9 cellular contexts compared by ENCODE assay signal in the genomic region with DNA sequence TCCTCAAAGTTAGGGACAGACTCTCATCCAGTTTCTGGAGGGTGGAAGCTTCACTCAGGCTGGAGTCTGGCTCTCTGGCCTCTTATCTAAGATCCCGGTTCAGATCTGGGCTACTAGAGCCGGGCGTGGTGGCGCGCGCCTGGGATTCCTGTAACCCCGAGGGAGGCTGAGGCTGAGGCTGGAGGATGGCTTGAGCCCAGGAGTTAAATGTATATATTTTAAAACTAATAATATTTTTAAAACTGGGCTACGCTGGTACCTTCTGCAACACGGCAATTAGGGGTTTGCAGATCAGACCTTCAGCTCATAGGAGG. TPM values are rescaled to one million over a fixed set of nuclear protein-coding genes. Genes with fewer than 3 reads are reported as not detected.
DNase-seq lines count a peak whose midpoint lies in the region; ATAC-seq and TF ChIP-seq lines count a peak whose summit lies in the region.
"Had no signal": no experiment of that assay in that cellular context is flagged by ENCODE, and none has a peak within 500 bp of the region (broad histone marks: within the 10 kb centered on the region; RNA-seq: fewer than 3 reads in every experiment).

No MANE protein-coding gene starts in this region.

- peak overlapping the region; percentile 95; the same call in 1 of the 2 replicates for H3K9ac ChIP-seq in ES-I3 (ENCODE audit: low read depth, low read length)

- WGBS in prostate gland: 48% methylated on average over 9 of the region's 9 CpGs

- ATAC-seq in HG03354 (IDR thresholded peaks at IDR 0.05; ENCODE audit: poor library complexity, severe bottlenecking, unreplicated experiment) (no peak), HG03045 (IDR thresholded peaks at IDR 0.05; ENCODE audit: unreplicated experiment) (no peak)

- intact Hi-C loops in prostate gland (cut with DNase I): loop anchor here (2.0 kb wide), 1 partner anchor 39 kb away; the partner anchor contains the start of gene SNRPB

- no peaks in the 10 kb centered on the region for H3K27me3 ChIP-seq in SJSA1 (replicated peaks)
- no peaks in the 10 kb centered on the region for H3K27me3 ChIP-seq in prostate gland (replicated peaks; ENCODE audit: insufficient read depth)

- no peak for DNase-seq in SJSA1 (ENCODE audit: low read depth in 1 of 2, low spot score in 2 of 2)
- DNase-seq in fibroblast of mammary gland (ENCODE audit: low read depth): no peak
- no peak for DNase-seq in prostate gland (ENCODE audit: low spot score)
- no peak for DNase-seq in NK-92 treated with Interleukin-12 subunit alpha and Interleukin-12 subunit beta, amount 100 ng/mL, for 24 hours (lab: John Stamatoyannopoulos, UW)
- no peak for DNase-seq in SW480 (ENCODE audit: low spot score)

- H3K4me1 ChIP-seq in ES-I3 (ENCODE audit: insufficient read depth, low read length): no peaks in the 10 kb centered on the region
- peaks cover 17% of the 10 kb centered on the region for H3K4me1 ChIP-seq in SJSA1 (replicated peaks)
- no peaks in the 10 kb centered on the region for H3K4me1 ChIP-seq in prostate gland (replicated peaks)

- no peaks in the 10 kb centered on the region for H3K36me3 ChIP-seq in ES-I3 (ENCODE audit: insufficient read depth, low read length)
- H3K36me3 ChIP-seq in SJSA1: no peaks in the 10 kb centered on the region
- H3K36me3 ChIP-seq in prostate gland: no peaks in the 10 kb centered on the region

- H3K27ac ChIP-seq in SJSA1 (peak overlapping the region; percentile 82; the same call in 1 of the 2 replicates), prostate gland (peak overlapping the region; percentile 88 to 90)

- no peak for TF ChIP-seq POLR2A in prostate gland (IDR thresholded peaks at IDR 0.05)

- peak overlapping the region; percentile 65 for H3K4me3 ChIP-seq in SJSA1
- peak overlapping the region; percentile 94 for H3K4me3 ChIP-seq in fibroblast of mammary gland (ENCODE audit: control insufficient read depth, low read depth, low read length)
- peak overlapping the region; percentile 80 to 87 for H3K4me3 ChIP-seq in prostate gland

- H3K9me3 ChIP-seq in ES-I3 (ENCODE audit: control insufficient read depth, insufficient read depth, low read length) (no peaks in the 10 kb centered on the region), SJSA1 (replicated peaks) (no peaks in the 10 kb centered on the region), prostate gland (no peaks in the 10 kb centered on the region)

- TF ChIP-seq CTCF in fibroblast of mammary gland (conservative IDR thresholded peaks at IDR 0.05; ENCODE audit: control insufficient read depth, insufficient read depth, low read depth, low read length): no peak
- TF ChIP-seq CTCF in prostate gland (IDR thresholded peaks at IDR 0.05): no peak

RNA-seq across cellular contexts. Expression of gene ZNF343, which starts 0.7 kb away (rescaled TPM):
- 6.9 and 8.4 TPM in 2 replicates for total RNA-seq in SJSA1 (2014; rRNA removed; shearing (Covaris generic))
- 10 to 100 TPM in 1 of 2 donors, 1 to 10 TPM in 1; 8.0 to 10.4 TPM for total RNA-seq in prostate gland

RNA-seq across cellular contexts. Expression of gene TMC2, which starts 26.9 kb away (rescaled TPM):
- not detected in 2 replicates for total RNA-seq in SJSA1 (2014; rRNA removed; shearing (Covaris generic))
- total RNA-seq in prostate gland: under 1 TPM in 1 of 2 donors, not detected in 1; 0.23 TPM
- total RNA-seq: T-helper 2 cell treated with Interferon-gamma antibody and Interleukin-4, amounts not matched to agents 100 ng/mL and 5 ng/mL, for 36 hours had no signal

RNA-seq across cellular contexts. Expression of gene SNRPB, which starts 38.8 kb away (rescaled TPM):
- total RNA-seq in SJSA1 (2014; rRNA removed; shearing (Covaris generic)): 876 and 883 TPM in 2 replicates
- total RNA-seq in prostate gland: 100 to 1,000 TPM; 215 to 294 TPM
